Comparison of ENCODE assay signal across 12 cellular contexts in the genomic region with DNA sequence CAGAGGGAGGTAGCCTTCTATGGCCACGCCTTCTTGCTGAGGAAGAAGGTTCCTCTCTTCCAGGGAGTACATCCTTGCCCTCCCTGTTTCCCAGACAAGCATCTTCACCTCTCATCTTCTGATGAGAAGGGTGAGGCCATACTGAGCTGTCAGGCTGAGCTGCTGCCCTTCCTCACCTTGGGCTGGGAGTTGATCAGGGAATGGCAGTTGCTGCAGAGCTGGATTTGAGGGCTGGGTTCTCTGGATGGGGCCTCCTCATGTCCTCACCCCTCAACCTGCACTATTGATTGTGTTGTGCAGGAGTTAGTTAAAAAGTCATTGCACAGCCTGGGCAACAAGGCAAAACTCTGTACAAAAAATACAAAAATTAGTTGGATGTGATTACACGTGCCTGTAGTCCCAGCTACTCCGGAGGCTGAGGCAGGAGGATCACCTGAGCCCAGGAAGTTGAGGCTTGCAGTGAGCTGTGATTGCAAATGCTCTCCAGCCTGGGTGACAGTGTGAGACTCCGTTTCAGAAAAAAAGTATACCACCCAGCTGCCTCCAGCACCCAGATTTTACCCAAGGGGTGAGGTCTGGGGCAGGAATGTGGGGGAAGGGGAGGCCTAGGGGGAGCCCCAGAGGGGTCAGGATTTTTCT. TPM values are rescaled to one million over a fixed set of nuclear protein-coding genes. Genes with fewer than 3 reads are reported as not detected.
DNase-seq lines count a peak whose midpoint lies in the region; ATAC-seq and TF ChIP-seq lines count a peak whose summit lies in the region.
"Had no signal": no experiment of that assay in that cellular context is flagged by ENCODE, and none has a peak within 500 bp of the region (broad histone marks: within the 10 kb centered on the region; RNA-seq: fewer than 3 reads in every experiment).

No MANE protein-coding gene starts in this region.

- H2BK5ac ChIP-seq in neuronal stem cell (ENCODE audit: low read length), result no peak overlapping the region

- H3K4me1 ChIP-seq in SJSA1 (replicated peaks) (peaks cover 18% of the 10 kb centered on the region), neuronal stem cell (ENCODE audit: control insufficient read depth in 2 of 2, insufficient read depth in 1 of 2, low read depth in 1 of 2, low read length in 2 of 2) (peaks cover 10 to 34% of the 10 kb centered on the region in 2 donors), mucosa of descending colon (ENCODE audit: low read depth) (peaks cover 56% of the 10 kb centered on the region)

- WGBS in neuronal stem cell (ENCODE audit: extremely low coverage in 2 of 2, insufficient read length in 2 of 2, insufficient replicate concordance in 1 of 2), 2 donors, result no CpG with 5 or more reads among the region's 4 CpGs

- no peak overlapping the region for H3K27ac ChIP-seq in SJSA1
- peak overlapping the region; percentile 5 for H3K27ac ChIP-seq in neuronal stem cell (replicated peaks; ENCODE audit: low read length)

- H4K91ac ChIP-seq in neuronal stem cell (ENCODE audit: low read depth, low read length, poor library complexity), result no peak overlapping the region

- no peak overlapping the region for H3K4ac ChIP-seq in neuronal stem cell (ENCODE audit: low read length)

- no peak for ATAC-seq in mucosa of descending colon
- ATAC-seq: activated T-cell treated with anti-CD3 and anti-CD28 coated beads, Interleukin-2, amount 50 U/mL, for 72 hours had no signal

- intact Hi-C loops in mucosa of descending colon (cut with DNase I, micrococcal nuclease), result no loop called here

- H3K9ac ChIP-seq in neuronal stem cell (ENCODE audit: low read depth, low read length, poor library complexity), result no peak overlapping the region

- H3K4me2 ChIP-seq in neuronal stem cell (ENCODE audit: insufficient read depth, low read length, poor library complexity, severe bottlenecking), result no peak overlapping the region

- peak overlapping the region; percentile 52 for H3K4me3 Mint-ChIP-seq in glutamatergic neuron (ENCODE audit: unreplicated experiment)
- H3K4me3 Mint-ChIP-seq: activated T-cell treated with anti-CD3 and anti-CD28 coated beads, Interleukin-2, amount 50 U/mL, for 72 hours had no signal

- H3K9me3 Mint-ChIP-seq in glutamatergic neuron (ENCODE audit: unreplicated experiment), result peaks cover 3% of the 10 kb centered on the region
- H3K9me3 Mint-ChIP-seq: activated T-cell treated with anti-CD3 and anti-CD28 coated beads, Interleukin-2, amount 50 U/mL, for 72 hours had no signal

- H2BK12ac ChIP-seq in neuronal stem cell (ENCODE audit: low read length), result no peak overlapping the region

- H4K8ac ChIP-seq in neuronal stem cell (ENCODE audit: low read depth, low read length), result no peak overlapping the region

- H3K14ac ChIP-seq in neuronal stem cell (ENCODE audit: low read length), result no peak overlapping the region

- H3K18ac ChIP-seq in neuronal stem cell (ENCODE audit: low read length), result no peak overlapping the region

- no peaks in the 10 kb centered on the region for H3K36me3 Mint-ChIP-seq in glutamatergic neuron (ENCODE audit: unreplicated experiment)

- H3K27ac Mint-ChIP-seq in glutamatergic neuron (ENCODE audit: unreplicated experiment), result no peak overlapping the region
- H3K27ac Mint-ChIP-seq: activated T-cell treated with anti-CD3 and anti-CD28 coated beads, Interleukin-2, amount 50 U/mL, for 72 hours had no signal

- H3K79me1 ChIP-seq in neuronal stem cell (ENCODE audit: low read depth, low read length), result peaks cover 22% of the 10 kb centered on the region

- no peak overlapping the region for H2BK120ac ChIP-seq in neuronal stem cell (ENCODE audit: low read depth, low read length)

- H3K4me1 Mint-ChIP-seq in glutamatergic neuron (ENCODE audit: low read depth, unreplicated experiment), result peaks cover 4% of the 10 kb centered on the region

- no peak overlapping the region for H2AFZ ChIP-seq in neuronal stem cell (ENCODE audit: low read length)

- TF ChIP-seq CTCF in AG10803 (conservative IDR thresholded peaks at IDR 0.05; ENCODE audit: low read length), result no peak
- TF ChIP-seq CTCF in glutamatergic neuron (IDR thresholded peaks at IDR 0.05; ENCODE audit: partially characterized antibody, unreplicated experiment), result no peak
- no peak for TF ChIP-seq CTCF in mucosa of descending colon (IDR thresholded peaks at IDR 0.05)

- no peak overlapping the region for H2AK5ac ChIP-seq in neuronal stem cell (ENCODE audit: low read depth, low read length)

- H3K27me3 ChIP-seq in SJSA1 (replicated peaks) (no peaks in the 10 kb centered on the region), neuronal stem cell (ENCODE audit: control insufficient read depth in 3 of 3, insufficient read depth in 3 of 3, low read depth in 1 of 3, low read length in 3 of 3) (no peaks in the 10 kb centered on the region)

- no peak overlapping the region for H2BK15ac ChIP-seq in neuronal stem cell (ENCODE audit: low read length)

- DNase-seq in AG10803 (ENCODE audit: low read depth) (no peak), SJSA1 (ENCODE audit: low read depth in 1 of 2, low spot score in 2 of 2) (no peak), glutamatergic neuron (no peak), neuronal stem cell (ENCODE audit: low spot score) (no peak), mucosa of descending colon (no peak), SW 1271 (lab: John Stamatoyannopoulos, UW) (no peak), NCI-H2029 treated with DMSO at 0.1 percent for 48 hours (lab: John Stamatoyannopoulos, UW) (no peak), AG20443 (ENCODE audit: low spot score) (no peak)
- DNase-seq: activated T-cell treated with anti-CD3 and anti-CD28 coated beads, Interleukin-2, amount 50 U/mL, for 72 hours; AML-193; erythroblast; substantia nigra had no signal

- H3K36me3 ChIP-seq in SJSA1 (peaks cover 5% of the 10 kb centered on the region; the same call in 1 of the 2 replicates), neuronal stem cell (replicated peaks in 1 of 2; ENCODE audit: control insufficient read depth in 2 of 2, insufficient read depth in 2 of 2, low read length in 2 of 2) (peaks cover 4 to 26% of the 10 kb centered on the region in 2 donors), mucosa of descending colon (ENCODE audit: low read depth) (no peaks in the 10 kb centered on the region)

- peaks cover 7% of the 10 kb centered on the region for H3K27me3 Mint-ChIP-seq in glutamatergic neuron (ENCODE audit: unreplicated experiment)

- H3K4me3 ChIP-seq in AG10803 (ENCODE audit: low read length), result peak overlapping the region; percentile 72
- H3K4me3 ChIP-seq in SJSA1, result peak overlapping the region; percentile 77; the same call in 1 of the 2 replicates
- peak overlapping the region in 1 of 2 donors; percentile 80 for H3K4me3 ChIP-seq in neuronal stem cell (ENCODE audit: low read length in 2 of 2)
- no peak overlapping the region for H3K4me3 ChIP-seq in mucosa of descending colon

- H3K9me3 ChIP-seq in SJSA1 (replicated peaks), result no peaks in the 10 kb centered on the region
- no peaks in the 10 kb centered on the region for H3K9me3 ChIP-seq in neuronal stem cell (replicated peaks in 1 of 2; ENCODE audit: control insufficient read depth in 2 of 2, insufficient read depth in 1 of 2, low read depth in 1 of 2, low read length in 2 of 2)
- H3K9me3 ChIP-seq in mucosa of descending colon, result no peaks in the 10 kb centered on the region

- H3K23ac ChIP-seq in neuronal stem cell (ENCODE audit: low read depth, low read length, poor library complexity), result no peak overlapping the region

RNA-seq across cellular contexts. Expression of a gene that starts 2.0 kb away (rescaled TPM):
- 16.7 and 26.8 TPM in 2 replicates for total RNA-seq in SJSA1 (2014; rRNA removed; shearing (Covaris generic))
- total RNA-seq in glutamatergic neuron (ENCODE audit: unreplicated experiment) (14.5 TPM), mucosa of descending colon (100 to 1,000 TPM; 104 to 284 (median 161) TPM)
- 69.2 TPM for polyA plus RNA-seq in neuronal stem cell (2013, experiment 1 of 2)
- 69.0 TPM for polyA plus RNA-seq in neuronal stem cell (2013, experiment 2 of 2)

RNA-seq across cellular contexts. Expression of a gene that starts 14.0 kb away (rescaled TPM):
- total RNA-seq in SJSA1 (2014; rRNA removed; shearing (Covaris generic)), result 8.4 and 10.1 TPM in 2 replicates
- total RNA-seq in glutamatergic neuron (ENCODE audit: unreplicated experiment), result 10.7 TPM
- polyA plus RNA-seq in neuronal stem cell (2013, experiment 1 of 2), result 10.1 TPM
- 11.1 TPM for polyA plus RNA-seq in neuronal stem cell (2013, experiment 2 of 2)
- total RNA-seq in mucosa of descending colon, result 10 to 100 TPM; 27.7 to 74.6 (median 47.9) TPM

RNA-seq across cellular contexts. Expression of a gene that starts 28.4 kb away (rescaled TPM):
- 53.3 and 99.4 TPM in 2 replicates for total RNA-seq in SJSA1 (2014; rRNA removed; shearing (Covaris generic))
- total RNA-seq in glutamatergic neuron (ENCODE audit: unreplicated experiment), result 52.2 TPM
- 78.7 TPM for polyA plus RNA-seq in neuronal stem cell (2013, experiment 1 of 2)
- 72.6 TPM for polyA plus RNA-seq in neuronal stem cell (2013, experiment 2 of 2)
- 10 to 100 TPM; 63.2 to 84.3 (median 67.1) TPM for total RNA-seq in mucosa of descending colon

RNA-seq across cellular contexts. Expression of a gene that starts 33.6 kb away (rescaled TPM):
- not detected in 2 replicates for total RNA-seq in SJSA1 (2014; rRNA removed; shearing (Covaris generic))
- not detected for total RNA-seq in glutamatergic neuron (ENCODE audit: unreplicated experiment)
- polyA plus RNA-seq in neuronal stem cell (2013, experiment 1 of 2), result 0.95 TPM
- polyA plus RNA-seq in neuronal stem cell (2013, experiment 2 of 2), result 1.0 TPM
- 1 to 10 TPM in 2 of 3 donors, under 1 TPM in 1; 0.23 to 2.0 (median 1.5) TPM for total RNA-seq in mucosa of descending colon

RNA-seq across cellular contexts. Expression of a gene that starts 35.8 kb away (rescaled TPM):
- total RNA-seq in SJSA1 (2014; rRNA removed; shearing (Covaris generic)), result not detected in 2 replicates
- total RNA-seq in glutamatergic neuron (ENCODE audit: unreplicated experiment) (not detected), mucosa of descending colon (10 to 100 TPM; 13.6 to 49.0 (median 28.0) TPM)
- 5.9 TPM for polyA plus RNA-seq in neuronal stem cell (2013, experiment 1 of 2)
- polyA plus RNA-seq in neuronal stem cell (2013, experiment 2 of 2), result 5.9 TPM
